ENCODE assay signal across 12 cellular contexts in genomic region chr2:111671426-111672150, GRCh38.
DNase-seq lines count a peak whose midpoint lies in the region; ATAC-seq and TF ChIP-seq lines count a peak whose summit lies in the region.
"Had no signal": no experiment of that assay in that cellular context is flagged by ENCODE, and none has a peak within 500 bp of the region (broad histone marks: within the 10 kb centered on the region; RNA-seq: fewer than 3 reads in every experiment).

No MANE protein-coding gene starts in this region.

- no peak overlapping the region for H2BK15ac ChIP-seq in mesenchymal stem cell (ENCODE audit: low read depth, poor library complexity, severe bottlenecking)

- no peak for TF ChIP-seq POLR2A in esophagus muscularis mucosa (IDR thresholded peaks at IDR 0.05; ENCODE audit: low read depth)
- no peak for TF ChIP-seq POLR2A in uterus (IDR thresholded peaks at IDR 0.05)

- H3K27me3 ChIP-seq in esophagus muscularis mucosa (no peaks in the 10 kb centered on the region), mesenchymal stem cell (ENCODE audit: control insufficient read depth in 1 of 2, insufficient read depth in 1 of 2, low read length in 2 of 2) (no peaks in the 10 kb centered on the region), uterus (no peaks in the 10 kb centered on the region)

- no peak overlapping the region for H2BK5ac ChIP-seq in mesenchymal stem cell (ENCODE audit: low read depth, low read length, poor library complexity, severe bottlenecking)

- H3K4me3 ChIP-seq in esophagus muscularis mucosa, result no peak overlapping the region
- H3K4me3 ChIP-seq in mesenchymal stem cell (ENCODE audit: insufficient read depth in 1 of 2, low read depth in 1 of 2, low read length in 2 of 2), result no peak overlapping the region
- no peak overlapping the region for H3K4me3 ChIP-seq in uterus

- no peak overlapping the region for H3K4me2 ChIP-seq in mesenchymal stem cell (ENCODE audit: low read length, poor library complexity, severe bottlenecking)

- peak overlapping the region in 1 of 4 donors; percentile 27 for H3K27ac ChIP-seq in esophagus muscularis mucosa (replicated peaks in 1 of 4)
- no peak overlapping the region for H3K27ac ChIP-seq in mesenchymal stem cell (ENCODE audit: low read length, poor library complexity, severe bottlenecking)
- H3K27ac ChIP-seq in uterus, result no peak overlapping the region

- H3K14ac ChIP-seq in mesenchymal stem cell (ENCODE audit: low read length in 2 of 2), result no peak overlapping the region

- H4K91ac ChIP-seq in mesenchymal stem cell (ENCODE audit: low read length), result no peak overlapping the region

- no peak for TF ChIP-seq EP300 in esophagus muscularis mucosa (IDR thresholded peaks at IDR 0.05)

- no peaks in the 10 kb centered on the region for H3K36me3 ChIP-seq in esophagus muscularis mucosa
- no peaks in the 10 kb centered on the region for H3K36me3 ChIP-seq in mesenchymal stem cell (ENCODE audit: control insufficient read depth in 1 of 2, insufficient read depth in 2 of 2, low read depth in 1 of 2, low read length in 2 of 2)
- H3K36me3 ChIP-seq in uterus, result no peaks in the 10 kb centered on the region

- H3K4me1 ChIP-seq in esophagus muscularis mucosa (peaks cover 0 to 21% (median 11%) of the 10 kb centered on the region in 4 donors), mesenchymal stem cell (ENCODE audit: control insufficient read depth, insufficient read depth, low read depth, low read length) (peaks cover 2% of the 10 kb centered on the region), uterus (no peaks in the 10 kb centered on the region)

- peak overlapping the region; percentile 39 for H2AK5ac ChIP-seq in mesenchymal stem cell (ENCODE audit: low read length, severe bottlenecking)

- intact Hi-C loops in Right ventricle myocardium inferior (cut with DNase I) (no loop called here), cardiac septum (cut with DNase I) (no loop called here), esophagus muscularis mucosa (cut with DNase I) (no loop called here), uterus (cut with DNase I; ENCODE audit: low total_unique reads) (no loop called here)

- WGBS in esophagus muscularis mucosa, result 80% methylated on average over 15 of the region's 15 CpGs
- WGBS in mesenchymal stem cell, result 94% methylated on average over 7 of the region's 15 CpGs

- ATAC-seq in Right ventricle myocardium inferior, result peak; percentile 44
- ATAC-seq in HG03045 (IDR thresholded peaks at IDR 0.05; ENCODE audit: unreplicated experiment), result no peak
- ATAC-seq: T-cell had no signal

- H3K79me1 ChIP-seq in mesenchymal stem cell (replicated peaks; ENCODE audit: low read length, poor library complexity, severe bottlenecking), result no peaks in the 10 kb centered on the region

- TF ChIP-seq CTCF in esophagus muscularis mucosa (IDR thresholded peaks at IDR 0.05) (no peak), uterus (IDR thresholded peaks at IDR 0.05) (no peak)

- H4K8ac ChIP-seq in mesenchymal stem cell (ENCODE audit: low read length), result no peak overlapping the region

- H3K4ac ChIP-seq in mesenchymal stem cell (ENCODE audit: low read depth in 1 of 2, low read length in 2 of 2), result no peak overlapping the region

- no peak overlapping the region for H2BK12ac ChIP-seq in mesenchymal stem cell (ENCODE audit: low read length in 2 of 2)

- H2BK120ac ChIP-seq in mesenchymal stem cell (ENCODE audit: low read depth, low read length), result no peak overlapping the region

- H3K9me3 ChIP-seq in esophagus muscularis mucosa, result no peaks in the 10 kb centered on the region
- H3K9me3 ChIP-seq in mesenchymal stem cell (ENCODE audit: control insufficient read depth, low read length), result no peaks in the 10 kb centered on the region
- H3K9me3 ChIP-seq in uterus, result no peaks in the 10 kb centered on the region

- H3K23ac ChIP-seq in mesenchymal stem cell (ENCODE audit: low read length in 2 of 2), result no peak overlapping the region

- H3K9ac ChIP-seq in mesenchymal stem cell (ENCODE audit: low read length), result peak overlapping the region; percentile 31

- no peak overlapping the region for H2AFZ ChIP-seq in mesenchymal stem cell (ENCODE audit: low read depth, low read length)

- no peak overlapping the region for H3K18ac ChIP-seq in mesenchymal stem cell (ENCODE audit: low read depth in 1 of 2, low read length in 2 of 2)

- DNase-seq in Right ventricle myocardium inferior (ENCODE audit: missing footprints), result no peak
- DNase-seq in cardiac septum (ENCODE audit: low spot score), result no peak
- peak; percentile 70 for DNase-seq in esophagus muscularis mucosa (ENCODE audit: extremely low spot score)
- DNase-seq in mesenchymal stem cell, result no peak
- peak; percentile 21 to 26 for DNase-seq in uterus
- no peak for DNase-seq in HCEC 1CT
- DNase-seq in NCI-H128 (lab: John Stamatoyannopoulos, UW; ENCODE audit: unreplicated experiment), result no peak
- DNase-seq: activated CD8-positive, alpha-beta memory T cell treated with anti-CD3 and anti-CD28 coated beads, Interleukin-2, amount 50 U/mL, for 48 hours; naive B cell; stimulated activated CD4-positive, alpha-beta T cell treated with anti-CD3 and anti-CD28 coated beads, Interleukin-2, amount 100 ng/mL, for 24 hours had no signal

Comparison
In these comparisons a context has a peak if more than half of its experiments do, and no peak if none do; other contexts are left out.
1. DNase-seq: peak in esophagus muscularis mucosa (single experiment) and uterus (2 of 2); none in Right ventricle myocardium inferior (single experiment), cardiac septum (single experiment), mesenchymal stem cell (single experiment), HCEC 1CT (single experiment) and NCI-H128 (single experiment).